Comparison of ENCODE assay signal across 20 cellular contexts in the genomic region with DNA sequence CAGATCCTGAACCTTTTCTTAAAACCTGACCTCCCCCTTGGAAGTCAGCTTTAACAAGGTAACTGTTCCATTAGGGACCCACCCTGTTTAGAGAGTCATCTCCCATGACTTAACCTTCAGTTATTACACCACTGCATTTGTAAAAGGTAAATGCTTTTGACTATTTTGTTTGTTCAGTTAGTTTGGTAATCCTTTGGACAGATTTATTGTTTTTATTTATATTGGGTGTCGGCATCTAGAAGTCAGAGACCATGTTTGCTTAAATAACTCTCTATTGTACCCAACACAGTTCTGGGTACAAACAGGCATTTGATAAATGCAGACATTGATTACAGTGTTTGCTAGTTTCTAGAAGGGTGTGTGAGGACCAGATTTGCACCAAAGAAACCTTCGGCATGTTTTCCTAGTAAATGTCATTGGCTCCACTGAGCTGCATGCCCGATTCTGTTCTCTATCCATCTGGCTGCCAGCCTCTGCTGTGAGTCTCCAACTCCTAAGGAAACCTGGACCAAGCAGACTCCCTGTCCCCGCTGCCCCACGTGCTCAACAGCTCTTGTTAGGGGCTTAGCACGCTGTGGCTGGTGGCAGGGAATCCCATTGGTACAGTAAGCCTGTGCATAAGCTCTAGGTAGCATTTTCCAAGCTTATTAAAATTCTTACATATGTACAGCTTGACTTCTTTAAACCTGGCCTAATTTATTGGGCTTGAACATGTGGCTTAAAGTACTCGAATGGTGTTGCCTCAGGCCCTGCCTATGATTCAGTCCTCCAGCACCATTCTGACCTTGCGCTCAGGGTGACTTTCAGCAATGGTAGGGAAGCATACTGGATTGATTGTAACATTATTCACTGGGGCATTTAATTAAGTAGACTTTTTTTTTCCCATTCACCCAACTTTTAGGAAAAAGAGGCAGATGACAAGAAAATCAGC. TPM values are rescaled to one million over a fixed set of nuclear protein-coding genes. Genes with fewer than 3 reads are reported as not detected.
DNase-seq lines count a peak whose midpoint lies in the region; ATAC-seq and TF ChIP-seq lines count a peak whose summit lies in the region.
"Had no signal": no experiment of that assay in that cellular context is flagged by ENCODE, and none has a peak within 500 bp of the region (broad histone marks: within the 10 kb centered on the region; RNA-seq: fewer than 3 reads in every experiment).

No MANE protein-coding gene starts in this region.

- H2AFZ ChIP-seq in PC-3 (ENCODE audit: low read length): no peak overlapping the region
- H2AFZ ChIP-seq in smooth muscle cell (ENCODE audit: low read depth): no peak overlapping the region

- intact Hi-C loops in PC-3 (cut with micrococcal nuclease): no loop called here

- POLR2A ChIA-PET in PC-3 (lab: Charles Lee; ENCODE audit: unreplicated experiment): interaction anchor here (0.6 kb wide), 1 partner anchor 65 kb away, joined by 4 read pairs; no protein-coding TSS in a partner anchor

- ATAC-seq in PC-3 (peak; percentile 35), HG03469 (IDR thresholded peaks at IDR 0.05; ENCODE audit: unreplicated experiment) (no peak)
- ATAC-seq: lower lobe of right lung; sciatic nerve; stimulated activated memory B cell treated with anti-CD40 and anti-IgM and Interleukin-4, amounts not matched to agents 10 μg/mL and 1 μg/mL and 100 μg/mL, for 72 hours; upper lobe of right lung; WTC11 had no signal

- H3K4me3 ChIP-seq in PC-3 (ENCODE audit: low read length) (no peak overlapping the region), fibroblast of mammary gland (ENCODE audit: control insufficient read depth, low read depth, low read length) (no peak overlapping the region), smooth muscle cell (no peak overlapping the region)
- H3K4me3 ChIP-seq: coronary artery, lower lobe of right lung, SJSA1, upper lobe of right lung had no signal

- H3K9ac ChIP-seq in PC-3 (ENCODE audit: low read length) (no peak overlapping the region), smooth muscle cell (ENCODE audit: low read depth) (no peak overlapping the region)

- H3F3A ChIP-seq in PC-3 (ENCODE audit: low read length, unreplicated experiment) (no peaks in the 10 kb centered on the region), smooth muscle cell (ENCODE audit: low read depth) (no peaks in the 10 kb centered on the region)

- WGBS in smooth muscle cell (ENCODE audit: low lambda C conversion rate): 95% methylated on average over 8 of the region's 8 CpGs

- H3K4me2 ChIP-seq in PC-3 (ENCODE audit: low read length) (no peak overlapping the region), smooth muscle cell (no peak overlapping the region)

- H3K27me3 ChIP-seq in PC-3 (ENCODE audit: low read length) (no peaks in the 10 kb centered on the region), smooth muscle cell (ENCODE audit: low read depth) (no peaks in the 10 kb centered on the region)
- H3K27me3 ChIP-seq: SJSA1, upper lobe of right lung had no signal

- H3K36me3 ChIP-seq in PC-3 (ENCODE audit: low read depth, low read length) (peaks cover 6% of the 10 kb centered on the region; the same call in 1 of the 2 replicates), smooth muscle cell (ENCODE audit: low read depth) (no peaks in the 10 kb centered on the region)

- TF ChIP-seq CTCF in PC-3 (conservative IDR thresholded peaks at IDR 0.05; ENCODE audit: low read depth, low read length) (no peak), fibroblast of mammary gland (conservative IDR thresholded peaks at IDR 0.05; ENCODE audit: control insufficient read depth, insufficient read depth, low read depth, low read length) (no peak), smooth muscle cell (IDR thresholded peaks at IDR 0.05; ENCODE audit: borderline replicate concordance, insufficient read depth, poor library complexity, severe bottlenecking) (no peak)

- CTCF ChIA-PET in PC-3 (lab: Charles Lee): no interaction called here

- H3K4me1 ChIP-seq in PC-3 (ENCODE audit: insufficient read depth, low read length) (no peaks in the 10 kb centered on the region), smooth muscle cell (ENCODE audit: low read depth) (no peaks in the 10 kb centered on the region)
- H3K4me1 ChIP-seq: lower lobe of right lung, SJSA1, upper lobe of right lung had no signal

- no TSS peak for BruUV-seq in PC-3 (replicated peaks; lab: Mats Ljungman, UMichigan)

- DNase-seq in ELR (ENCODE audit: low read depth) (peak; percentile 12), PC-3 (no peak), fibroblast of mammary gland (ENCODE audit: low read depth) (peak; percentile 15), renal cortical epithelial cell (ENCODE audit: low read depth) (peak; percentile 11), smooth muscle cell (lab: John Stamatoyannopoulos, UW; ENCODE audit: unreplicated experiment) (no peak), caudate nucleus (lab: John Stamatoyannopoulos, UW) (no peak)
- DNase-seq: Calu3; endodermal cell; lower lobe of right lung; NCI-H446 treated with DMSO at 0.1 percent for 48 hours; nephron progenitor cell; stimulated activated CD4-positive, alpha-beta T cell treated with anti-CD3 and anti-CD28 coated beads, Interleukin-4, amount 100 ng/mL, for 4 hours; upper lobe of right lung had no signal

- no peaks in the 10 kb centered on the region for H4K20me1 ChIP-seq in PC-3 (ENCODE audit: low read length)
- no peaks in the 10 kb centered on the region for H4K20me1 ChIP-seq in smooth muscle cell (ENCODE audit: low read depth)

- H3K79me2 ChIP-seq in PC-3 (ENCODE audit: low read length) (peaks cover 5% of the 10 kb centered on the region), smooth muscle cell (ENCODE audit: low read depth) (peaks cover 5% of the 10 kb centered on the region)

- H3K9me3 ChIP-seq in PC-3 (ENCODE audit: low read length) (no peaks in the 10 kb centered on the region), smooth muscle cell (replicated peaks; ENCODE audit: low read depth) (no peaks in the 10 kb centered on the region)
- H3K9me3 ChIP-seq: lower lobe of right lung, SJSA1, upper lobe of right lung had no signal

- H3K27ac ChIP-seq in PC-3 (ENCODE audit: low read length) (no peak overlapping the region), smooth muscle cell (ENCODE audit: low read depth) (no peak overlapping the region), caudate nucleus (ENCODE audit: low read depth, low read length) (no peak overlapping the region)
- H3K27ac ChIP-seq: coronary artery, lower lobe of right lung, SJSA1, upper lobe of right lung had no signal

- H3K9me2 ChIP-seq in PC-3 (replicated peaks; ENCODE audit: low read length): no peaks in the 10 kb centered on the region

RNA-seq across cellular contexts. Expression of gene PCBD2, which starts 6.6 kb away (rescaled TPM):
- total RNA-seq in PC-3 (2014; rRNA removed) (5.4 and 7.0 TPM in 2 replicates), renal cortical epithelial cell (8.2 and 9.0 TPM in 2 replicates), smooth muscle cell (2.4 and 2.5 TPM in 2 replicates)
- 3.3 and 4.2 TPM in 2 replicates for polyA plus RNA-seq in smooth muscle cell

RNA-seq across cellular contexts. Expression of gene TXNDC15, which starts 37.4 kb away (rescaled TPM):
- 42.6 and 46.4 TPM in 2 replicates for total RNA-seq in PC-3 (2014; rRNA removed)
- total RNA-seq in renal cortical epithelial cell: 55.0 and 64.3 TPM in 2 replicates
- total RNA-seq in smooth muscle cell: 118 TPM in 2 replicates
- polyA plus RNA-seq in smooth muscle cell: 54.0 and 70.8 TPM in 2 replicates

RNA-seq across cellular contexts. Expression of gene CATSPER3, which starts 56.2 kb away (rescaled TPM):
- total RNA-seq in PC-3 (2014; rRNA removed) (0.40 TPM in 1 of 2 replicates, not detected in the other), renal cortical epithelial cell (0.10 TPM in 1 of 2 replicates, not detected in the other), smooth muscle cell (not detected in 2 replicates)
- 0.32 TPM in 1 of 2 replicates, not detected in the other for polyA plus RNA-seq in smooth muscle cell
- total RNA-seq: H1 had no signal

Comparison
In these comparisons a context has a peak if more than half of its experiments do, and no peak if none do; other contexts are left out.
1. DNase-seq: peak in ELR (single experiment), fibroblast of mammary gland (single experiment) and renal cortical epithelial cell (single experiment); none in PC-3 (single experiment), smooth muscle cell (single experiment) and caudate nucleus (0 of 61).